14 cellular contexts compared by ENCODE assay signal in genomic region chr5:83516962-83517750, GRCh38. TPM values are rescaled to one million over a fixed set of nuclear protein-coding genes. Genes with fewer than 3 reads are reported as not detected.
DNase-seq lines count a peak whose midpoint lies in the region; ATAC-seq, FAIRE-seq and TF ChIP-seq lines count a peak whose summit lies in the region.
"Had no signal": no experiment of that assay in that cellular context is flagged by ENCODE, and none has a peak within 500 bp of the region (broad histone marks: within the 10 kb centered on the region; RNA-seq: fewer than 3 reads in every experiment).

No MANE protein-coding gene starts in this region.

- H3K4me3 Mint-ChIP-seq in GM23338, result no peak overlapping the region
- no peak overlapping the region for H3K4me3 Mint-ChIP-seq in astrocyte (ENCODE audit: unreplicated experiment)
- H3K4me3 Mint-ChIP-seq in activated CD8-positive, alpha-beta memory T cell treated with anti-CD3 and anti-CD28 coated beads, Interleukin-2, amount 10 ng/mL, durations not matched to agents 7 days and 5 days, result no peak overlapping the region

- no peaks in the 10 kb centered on the region for H3K9me3 Mint-ChIP-seq in GM23338
- H3K9me3 Mint-ChIP-seq in astrocyte (ENCODE audit: unreplicated experiment), result no peaks in the 10 kb centered on the region
- H3K9me3 Mint-ChIP-seq in activated CD8-positive, alpha-beta memory T cell treated with anti-CD3 and anti-CD28 coated beads, Interleukin-2, amount 10 ng/mL, durations not matched to agents 7 days and 5 days (ENCODE audit: low read depth), result no peaks in the 10 kb centered on the region

- no peak for DNase-seq in GM23338 (ENCODE audit: low spot score)
- no peak for DNase-seq in astrocyte (ENCODE audit: low read depth)
- peak; percentile 43 for DNase-seq in fibroblast of the aortic adventitia (ENCODE audit: low read depth)
- DNase-seq in thoracic aorta (ENCODE audit: low spot score), result no peak
- no peak for DNase-seq in NCI-H1105 treated with DMSO at 0.1 percent for 48 hours (lab: John Stamatoyannopoulos, UW)
- DNase-seq in activated CD8-positive, alpha-beta memory T cell treated with anti-CD3 and anti-CD28 coated beads, Interleukin-2, amount 10 ng/mL, durations not matched to agents 7 days and 5 days, result no peak
- DNase-seq in globus pallidus (ENCODE audit: low spot score), result no peak
- DNase-seq: DMS53; left ventricle myocardium superior; NCI-H1694; NCI-H82; stimulated activated CD4-positive, alpha-beta T cell treated with anti-CD3 and anti-CD28 coated beads, Interleukin-4, amount 100 ng/mL, for 1 hour; T1000 had no signal

- ATAC-seq in GM23338, result no peak
- no peak for ATAC-seq in thoracic aorta (ENCODE audit: insufficient number of reproducible peaks, low FRiP score, low read depth)
- no peak for ATAC-seq in activated CD8-positive, alpha-beta memory T cell treated with anti-CD3 and anti-CD28 coated beads, Interleukin-2, amount 10 ng/mL, durations not matched to agents 7 days and 5 days
- ATAC-seq: Panc1 had no signal

- H3K27me3 ChIP-seq in GM23338 (ENCODE audit: insufficient read depth), result no peaks in the 10 kb centered on the region
- H3K27me3 ChIP-seq in astrocyte (ENCODE audit: insufficient read depth, low read length), result no peaks in the 10 kb centered on the region
- H3K27me3 ChIP-seq in thoracic aorta (replicated peaks; ENCODE audit: insufficient read depth), result no peaks in the 10 kb centered on the region

- H3K27ac Mint-ChIP-seq in GM23338 (no peak overlapping the region), astrocyte (ENCODE audit: unreplicated experiment) (no peak overlapping the region)
- no peak overlapping the region for H3K27ac Mint-ChIP-seq in activated CD8-positive, alpha-beta memory T cell treated with anti-CD3 and anti-CD28 coated beads, Interleukin-2, amount 10 ng/mL, durations not matched to agents 7 days and 5 days

- peaks cover 3% of the 10 kb centered on the region; the same call in 2 of the 3 replicates for H3K4me1 Mint-ChIP-seq in GM23338
- H3K4me1 Mint-ChIP-seq in astrocyte (ENCODE audit: low read depth, unreplicated experiment), result peaks cover 10% of the 10 kb centered on the region
- no peaks in the 10 kb centered on the region for H3K4me1 Mint-ChIP-seq in activated CD8-positive, alpha-beta memory T cell treated with anti-CD3 and anti-CD28 coated beads, Interleukin-2, amount 10 ng/mL, durations not matched to agents 7 days and 5 days

- H3F3A ChIP-seq in GM23338 (replicated peaks; ENCODE audit: low read depth), result no peaks in the 10 kb centered on the region

- H3K9me3 ChIP-seq in astrocyte (ENCODE audit: insufficient read depth, low read depth, low read length) (no peaks in the 10 kb centered on the region), thoracic aorta (no peaks in the 10 kb centered on the region)

- H3K4me1 ChIP-seq in GM23338 (ENCODE audit: insufficient read depth) (no peaks in the 10 kb centered on the region), astrocyte (ENCODE audit: insufficient read depth, low read length) (peaks cover 12% of the 10 kb centered on the region), thoracic aorta (ENCODE audit: control insufficient read depth in 1 of 2, low read depth in 2 of 2) (peaks cover 15 to 35% of the 10 kb centered on the region in 2 donors)

- H3K27me3 Mint-ChIP-seq in GM23338 (ENCODE audit: insufficient read depth, low read depth, poor library complexity), result no peaks in the 10 kb centered on the region
- no peaks in the 10 kb centered on the region for H3K27me3 Mint-ChIP-seq in astrocyte (ENCODE audit: low read depth, unreplicated experiment)
- peaks cover 22% of the 10 kb centered on the region for H3K27me3 Mint-ChIP-seq in activated CD8-positive, alpha-beta memory T cell treated with anti-CD3 and anti-CD28 coated beads, Interleukin-2, amount 10 ng/mL, durations not matched to agents 7 days and 5 days

- CTCF ChIA-PET in activated CD8-positive, alpha-beta memory T cell treated with anti-CD3 and anti-CD28 coated beads, Interleukin-2, amount 10 ng/mL, durations not matched to agents 7 days and 5 days (lab: Charles Lee), result no interaction called here

- no peaks in the 10 kb centered on the region; the same call in 1 of the 2 replicates for H3K79me2 ChIP-seq in GM23338 (replicated peaks; ENCODE audit: insufficient read depth)
- H3K79me2 ChIP-seq in astrocyte (ENCODE audit: insufficient read depth, low read length), result peaks cover 26% of the 10 kb centered on the region

- H3K4me2 ChIP-seq in GM23338, result no peak overlapping the region
- H3K4me2 ChIP-seq in astrocyte (ENCODE audit: low read length), result no peak overlapping the region

- H4K20me1 ChIP-seq in GM23338 (replicated peaks; ENCODE audit: insufficient read depth) (no peaks in the 10 kb centered on the region), astrocyte (ENCODE audit: insufficient read depth, low read length) (peaks cover 45% of the 10 kb centered on the region)

- TF ChIP-seq CTCF in GM23338 (conservative IDR thresholded peaks at IDR 0.05; ENCODE audit: low read depth in 2 of 2), result no peak
- no peak for TF ChIP-seq CTCF in astrocyte (IDR thresholded peaks at IDR 0.05; ENCODE audit: insufficient read depth, low read depth, low read length)
- TF ChIP-seq CTCF in fibroblast of the aortic adventitia (IDR thresholded peaks at IDR 0.05; ENCODE audit: insufficient read depth, low read length), result peak; percentile 60
- TF ChIP-seq CTCF in thoracic aorta (IDR thresholded peaks at IDR 0.05), result no peak

- H3K4me3 ChIP-seq in GM23338, result no peak overlapping the region
- H3K4me3 ChIP-seq in astrocyte (ENCODE audit: insufficient read depth, low read depth, low read length), result no peak overlapping the region
- H3K4me3 ChIP-seq in fibroblast of the aortic adventitia (ENCODE audit: low read depth, low read length), result no peak overlapping the region
- H3K4me3 ChIP-seq in thoracic aorta, result no peak overlapping the region

- 0 out of 2 replicates have a peak overlapping the region, but pooled peaks have one; percentile 30 for H3K27ac ChIP-seq in GM23338 (ENCODE audit: low read depth)
- peak overlapping the region; percentile 35 for H3K27ac ChIP-seq in astrocyte (ENCODE audit: low read depth, low read length)
- peak overlapping the region; percentile 4 to 43 for H3K27ac ChIP-seq in thoracic aorta

- peaks cover 8% of the 10 kb centered on the region; the same call in 1 of the 2 replicates for H3K9me2 ChIP-seq in GM23338 (ENCODE audit: insufficient read depth)

- FAIRE-seq in astrocyte (lab: Jason Lieb, UNC), result no peak

- H3K36me3 ChIP-seq in GM23338 (ENCODE audit: insufficient read depth), result peaks cover 33% of the 10 kb centered on the region; the same call in 1 of the 2 replicates
- peaks cover 80% of the 10 kb centered on the region for H3K36me3 ChIP-seq in astrocyte (ENCODE audit: insufficient read depth, low read length)
- peaks cover 17% of the 10 kb centered on the region for H3K36me3 ChIP-seq in thoracic aorta

- no peak overlapping the region for H3K9ac ChIP-seq in astrocyte (ENCODE audit: low read length)

- no peak overlapping the region for H2AFZ ChIP-seq in GM23338
- no peak overlapping the region for H2AFZ ChIP-seq in astrocyte (ENCODE audit: low read depth, low read length)

- H3K36me3 Mint-ChIP-seq in GM23338 (ENCODE audit: low read depth) (peaks cover 76% of the 10 kb centered on the region), astrocyte (ENCODE audit: low read depth, unreplicated experiment) (peaks cover 30% of the 10 kb centered on the region)
- H3K36me3 Mint-ChIP-seq in activated CD8-positive, alpha-beta memory T cell treated with anti-CD3 and anti-CD28 coated beads, Interleukin-2, amount 10 ng/mL, durations not matched to agents 7 days and 5 days, result no peaks in the 10 kb centered on the region

TF ChIP-seq in GM23338, 12 proteins besides CTCF, POLR2A, EP300 and RAD21:
- TF ChIP-seq REST (IDR thresholded peaks at IDR 0.05; ENCODE audit: unreplicated experiment) (no peak), EZH2phosphoT487 (IDR thresholded peaks at IDR 0.05; ENCODE audit: unreplicated experiment) (no peak)

RNA-seq across cellular contexts. Expression of gene VCAN, which starts 45.6 kb away (rescaled TPM):
- 373 and 404 TPM in 2 replicates for total RNA-seq in GM23338 (2014; rRNA removed; shearing (Covaris generic))
- 133 and 137 TPM in 2 replicates for polyA plus RNA-seq in GM23338 (2016; fragmentation: Nextera tagmentation; extraction: Ambion mirVana)
- total RNA-seq in astrocyte (431 and 542 TPM in 2 replicates), fibroblast of the aortic adventitia (ENCODE audit: low replicate concordance) (455 and 1,493 TPM in 2 replicates), thoracic aorta (1,000 to 10,000 TPM in 1 of 2 donors, 100 to 1,000 TPM in 1; 870 to 1,101 TPM)
- total RNA-seq in activated CD8-positive, alpha-beta memory T cell treated with anti-CD3 and anti-CD28 coated beads, Interleukin-2, amount 10 ng/mL, durations not matched to agents 7 days and 5 days, result under 1 TPM in 1 of 2 experiments, not detected in 1; 0.45 TPM

Comparison
In these comparisons a context has a peak if more than half of its experiments do, and no peak if none do; other contexts are left out.
1. RNA of gene VCAN, which starts 45.6 kb away (total RNA-seq): 455 to 1,493 TPM in fibroblast of the aortic adventitia, 870 to 1,101 TPM in thoracic aorta, 431 to 542 TPM in astrocyte and 373 to 404 TPM in GM23338; 0.45 TPM in activated CD8-positive, alpha-beta memory T cell treated with anti-CD3 and anti-CD28 coated beads, Interleukin-2, amount 10 ng/mL, durations not matched to agents 7 days and 5 days; every median in the first group is over 100 times any median in the second.
2. Peak in every context shown above with its lines, with median percentiles within 50 percentile points of each other: H3K27ac ChIP-seq.